2 cellular contexts compared by ENCODE assay signal in genomic region chr7:25726682-25727357, GRCh38.
TF ChIP-seq lines count a peak whose summit lies in the region.

No MANE protein-coding gene starts in this region.

TF ChIP-seq in A549, 52 proteins besides CTCF, POLR2A, EP300 and RAD21 (continued from another document):
- TF ChIP-seq ATOH8 (CRISPR knock-in tag; IDR thresholded peaks at IDR 0.05; ENCODE audit: low read depth) (no peak), HOXB5 (CRISPR knock-in tag; IDR thresholded peaks at IDR 0.05) (no peak), HES2 (IDR thresholded peaks at IDR 0.05) (no peak), CHD2 (IDR thresholded peaks at IDR 0.05; ENCODE audit: low read length, partially characterized antibody) (no peak)

TF ChIP-seq in K562, 482 proteins besides CTCF, POLR2A, EP300 and RAD21 (continued from another document):
- no peak for TF ChIP-seq PBX2 (CRISPR knock-in tag; IDR thresholded peaks at IDR 0.05; ENCODE audit: low read depth)
- peak; percentile 59 for TF ChIP-seq PBX2 (tag; conservative IDR thresholded peaks at IDR 0.05; ENCODE audit: low read depth)
- TF ChIP-seq CHD1 (IDR thresholded peaks at IDR 0.05; ENCODE audit: low read length): no peak
- TF ChIP-seq ATF7 (IDR thresholded peaks at IDR 0.05): no peak
- TF ChIP-seq ZNF76 (CRISPR knock-in tag; IDR thresholded peaks at IDR 0.05; ENCODE audit: borderline replicate concordance): no peak
- TF ChIP-seq TRIM24 (IDR thresholded peaks at IDR 0.05): no peak
- peak; percentile 84 for TF ChIP-seq MAFG (tag; conservative IDR thresholded peaks at IDR 0.05)
- TF ChIP-seq ZBTB9 (CRISPR knock-in tag; IDR thresholded peaks at IDR 0.05): no peak
- peak; percentile 55 for TF ChIP-seq MEIS2 (IDR thresholded peaks at IDR 0.05; ENCODE audit: partially characterized antibody)
- TF ChIP-seq C11orf30 (IDR thresholded peaks at IDR 0.05; ENCODE audit: low read depth): peak; percentile 69
- no peak for TF ChIP-seq MTA1 (IDR thresholded peaks at IDR 0.05; ENCODE audit: borderline replicate concordance)
- TF ChIP-seq SMAD4 (CRISPR knock-in tag; conservative IDR thresholded peaks at IDR 0.05): no peak
- TF ChIP-seq ZNF785 (CRISPR knock-in tag; IDR thresholded peaks at IDR 0.05): no peak
- TF ChIP-seq NR4A1 (CRISPR knock-in tag; IDR thresholded peaks at IDR 0.05): no peak
- 0 out of 2 replicates have a peak, but pooled peaks have one; percentile 45 for TF ChIP-seq NR4A1 (tag; IDR thresholded peaks at IDR 0.05)
- no peak for TF ChIP-seq ARHGAP35 (IDR thresholded peaks at IDR 0.05; ENCODE audit: partially characterized antibody)
- no peak for TF ChIP-seq HINFP (tag; conservative IDR thresholded peaks at IDR 0.05; ENCODE audit: low read depth)
- no peak for TF ChIP-seq GABPB2 (CRISPR knock-in tag; conservative IDR thresholded peaks at IDR 0.05)
- peak; percentile 28 for TF ChIP-seq MAFK (IDR thresholded peaks at IDR 0.05; ENCODE audit: low read length)
- TF ChIP-seq FOXA3 (CRISPR knock-in tag; conservative IDR thresholded peaks at IDR 0.05 in 1 of 2, IDR thresholded peaks at IDR 0.05 in 1 of 2): peak in 1 of 2 experiments; percentile 49; a peak in 2 of 4 replicates
- no peak for TF ChIP-seq MYC (IDR thresholded peaks at IDR 0.05; ENCODE audit: low read depth, low read length)
- no peak for TF ChIP-seq MYC (CRISPR knock-in tag; IDR thresholded peaks at IDR 0.05; ENCODE audit: borderline replicate concordance, low read depth)
- TF ChIP-seq EGR1 (conservative IDR thresholded peaks at IDR 0.05): no peak
- TF ChIP-seq SRSF1 (IDR thresholded peaks at IDR 0.05; ENCODE audit: low read depth, low read length): no peak
- peak; percentile 86 for TF ChIP-seq ZNF316 (IDR thresholded peaks at IDR 0.05)
- no peak for TF ChIP-seq ZNF140 (CRISPR knock-in tag; IDR thresholded peaks at IDR 0.05)
- TF ChIP-seq SMARCA5 (IDR thresholded peaks at IDR 0.05): no peak
- TF ChIP-seq SFPQ (IDR thresholded peaks at IDR 0.05; ENCODE audit: low read depth, low read length): no peak
- 0 out of 2 replicates have a peak, but pooled peaks have one; percentile 36 for TF ChIP-seq ZNF644 (tag; IDR thresholded peaks at IDR 0.05; ENCODE audit: low read depth)
- no peak for TF ChIP-seq ZNF263 (CRISPR knock-in tag; IDR thresholded peaks at IDR 0.05; ENCODE audit: borderline replicate concordance)
- TF ChIP-seq SMARCE1 (IDR thresholded peaks at IDR 0.05): no peak
- TF ChIP-seq CREB3 (tag; conservative IDR thresholded peaks at IDR 0.05; ENCODE audit: low read depth): peak; percentile 52; the same call in 1 of the 2 replicates
- TF ChIP-seq CXXC5 (CRISPR knock-in tag; IDR thresholded peaks at IDR 0.05): peak; percentile 47; the same call in 1 of the 2 replicates
- TF ChIP-seq NONO (IDR thresholded peaks at IDR 0.05; ENCODE audit: low read depth in 2 of 2, low read length in 1 of 2): no peak
- TF ChIP-seq ZNF512 (tag; IDR thresholded peaks at IDR 0.05): no peak
- no peak for TF ChIP-seq ZNF311 (CRISPR knock-in tag; IDR thresholded peaks at IDR 0.05)
- no peak for TF ChIP-seq TAF15 (IDR thresholded peaks at IDR 0.05; ENCODE audit: low read depth, low read length)
- no peak for TF ChIP-seq AFF4 (CRISPR knock-in tag; IDR thresholded peaks at IDR 0.05)
- TF ChIP-seq FOXP1 (CRISPR knock-in tag; IDR thresholded peaks at IDR 0.05): no peak
- no peak for TF ChIP-seq MYNN (IDR thresholded peaks at IDR 0.05)
- no peak for TF ChIP-seq MYNN (CRISPR knock-in tag; IDR thresholded peaks at IDR 0.05)
